ENCODE assay signal across 8 cellular contexts in genomic region chr1:159921251-159921650, GRCh38. TPM values are rescaled to one million over a fixed set of nuclear protein-coding genes. Genes with fewer than 3 reads are reported as not detected.
DNase-seq lines count a peak whose midpoint lies in the region; ATAC-seq, FAIRE-seq and TF ChIP-seq lines count a peak whose summit lies in the region.

No MANE protein-coding gene starts in this region.

- no peak overlapping the region for H4K91ac ChIP-seq in mesenchymal stem cell (ENCODE audit: low read length)

- 100% methylated on average over 1 of the region's 1 CpG for WGBS in mesenchymal stem cell
- WGBS in mesendoderm (ENCODE audit: extremely low coverage, insufficient coverage, low lambda C conversion rate), result no CpG with 5 or more reads among the region's 1 CpG

- H3K9ac ChIP-seq in mesenchymal stem cell (ENCODE audit: low read length) (peak overlapping the region; percentile 99), mesendoderm (ENCODE audit: low read length) (no peak overlapping the region)

- DNase-seq in GM12892 (ENCODE audit: insufficient read length) (peak; percentile 52), RWPE1 (ENCODE audit: low spot score) (no peak), mesenchymal stem cell (peak; percentile 37), globus pallidus (ENCODE audit: low spot score) (no peak), RCC 7860 (ENCODE audit: low spot score) (no peak), mesendoderm (no peak), anterior cingulate cortex (lab: John Stamatoyannopoulos, UW) (no peak)

- H3K4me1 ChIP-seq in mesenchymal stem cell (ENCODE audit: control insufficient read depth, insufficient read depth, low read depth, low read length) (peaks cover 54% of the 10 kb centered on the region), mesendoderm (ENCODE audit: control insufficient read depth, low read depth, low read length) (peaks cover 23% of the 10 kb centered on the region)

- H2BK5ac ChIP-seq in mesenchymal stem cell (ENCODE audit: low read depth, low read length, poor library complexity, severe bottlenecking) (no peak overlapping the region), mesendoderm (ENCODE audit: low read length) (no peak overlapping the region)

- H2BK12ac ChIP-seq in mesenchymal stem cell (ENCODE audit: low read length in 2 of 2), result no peak overlapping the region

- H2BK15ac ChIP-seq in mesenchymal stem cell (ENCODE audit: low read depth, poor library complexity, severe bottlenecking), result no peak overlapping the region
- H2BK15ac ChIP-seq in mesendoderm (replicated peaks; ENCODE audit: low read depth), result no peak overlapping the region

- H3K23ac ChIP-seq in mesenchymal stem cell (ENCODE audit: low read length in 2 of 2) (no peak overlapping the region), mesendoderm (ENCODE audit: low read length) (no peak overlapping the region)

- H3K36me3 ChIP-seq in mesenchymal stem cell (ENCODE audit: control insufficient read depth in 1 of 2, insufficient read depth in 2 of 2, low read depth in 1 of 2, low read length in 2 of 2) (peaks cover 42 to 44% of the 10 kb centered on the region in 2 experiments), mesendoderm (ENCODE audit: control insufficient read depth, insufficient read depth, low read length) (peaks cover 8% of the 10 kb centered on the region)

- peaks cover 54% of the 10 kb centered on the region for H3K79me2 ChIP-seq in mesendoderm (ENCODE audit: control insufficient read depth, insufficient read depth, low read length)

- H3K56ac ChIP-seq in mesendoderm (ENCODE audit: low read length), result no peak overlapping the region

- TF ChIP-seq POLR2A in GM12892 (IDR thresholded peaks at IDR 0.05; ENCODE audit: low read depth, low read length), result no peak; the same call in 1 of the 2 replicates

- H3K9me3 ChIP-seq in mesenchymal stem cell (ENCODE audit: control insufficient read depth, low read length), result no peaks in the 10 kb centered on the region

- peaks cover 7% of the 10 kb centered on the region for H3K79me1 ChIP-seq in mesenchymal stem cell (replicated peaks; ENCODE audit: low read length, poor library complexity, severe bottlenecking)
- H3K79me1 ChIP-seq in mesendoderm (ENCODE audit: low read length), result peaks cover 21% of the 10 kb centered on the region

- peak; percentile 24 for ATAC-seq in GM21786 (IDR thresholded peaks at IDR 0.05; ENCODE audit: unreplicated experiment)

- no peak overlapping the region for H3K4me2 ChIP-seq in mesenchymal stem cell (ENCODE audit: low read length, poor library complexity, severe bottlenecking)
- H3K4me2 ChIP-seq in mesendoderm (ENCODE audit: low read length), result no peak overlapping the region

- H2BK120ac ChIP-seq in mesenchymal stem cell (ENCODE audit: low read depth, low read length) (no peak overlapping the region), mesendoderm (ENCODE audit: low read depth, low read length) (no peak overlapping the region)

- H2AK5ac ChIP-seq in mesenchymal stem cell (ENCODE audit: low read length, severe bottlenecking) (no peak overlapping the region), mesendoderm (ENCODE audit: low read length) (no peak overlapping the region)

- H3K4ac ChIP-seq in mesenchymal stem cell (ENCODE audit: low read depth in 1 of 2, low read length in 2 of 2), result no peak overlapping the region
- H3K4ac ChIP-seq in mesendoderm (ENCODE audit: low read depth, low read length), result no peak overlapping the region

- H3K14ac ChIP-seq in mesenchymal stem cell (ENCODE audit: low read length in 2 of 2), result no peak overlapping the region

- H3K4me3 ChIP-seq in mesenchymal stem cell (ENCODE audit: insufficient read depth in 1 of 2, low read depth in 1 of 2, low read length in 2 of 2) (no peak overlapping the region), mesendoderm (ENCODE audit: low read length) (no peak overlapping the region)

- H3K27ac ChIP-seq in RWPE1 (peak overlapping the region; percentile 99), mesenchymal stem cell (ENCODE audit: low read length, poor library complexity, severe bottlenecking) (peak overlapping the region; percentile 45), mesendoderm (ENCODE audit: low read depth, low read length) (no peak overlapping the region)

- TF ChIP-seq CTCF in RWPE1 (conservative IDR thresholded peaks at IDR 0.05; ENCODE audit: low read depth), result no peak

- H3K18ac ChIP-seq in mesenchymal stem cell (ENCODE audit: low read depth in 1 of 2, low read length in 2 of 2) (no peak overlapping the region), mesendoderm (ENCODE audit: low read length) (no peak overlapping the region)

- POLR2A ChIA-PET in RWPE1 (lab: Yijun Ruan, JAX; ENCODE audit: low non-redundant PET), result no interaction called here

- H4K8ac ChIP-seq in mesenchymal stem cell (ENCODE audit: low read length) (no peak overlapping the region), mesendoderm (ENCODE audit: low read depth, low read length) (no peak overlapping the region)

- H4K5ac ChIP-seq in mesendoderm (ENCODE audit: low read length), result no peak overlapping the region

- H2AFZ ChIP-seq in mesenchymal stem cell (ENCODE audit: low read depth, low read length), result no peak overlapping the region

- FAIRE-seq in GM12892 (lab: Jason Lieb, UNC) (peak; percentile 90), RCC 7860 (lab: Jason Lieb, UNC) (no peak)

- CTCF ChIA-PET in RWPE1 (lab: Yijun Ruan, JAX), result interaction anchor here (1.6 kb wide), 1 partner anchor 86 kb away, joined by 11 read pairs; no protein-coding TSS in a partner anchor

- H3K27me3 ChIP-seq in mesenchymal stem cell (ENCODE audit: control insufficient read depth in 1 of 2, insufficient read depth in 1 of 2, low read length in 2 of 2) (no peaks in the 10 kb centered on the region), mesendoderm (ENCODE audit: insufficient read depth, low read length, poor library complexity) (no peaks in the 10 kb centered on the region)

RNA-seq across cellular contexts. Expression of gene TAGLN2, which starts 4.1 kb away (rescaled TPM):
- 500 TPM for polyA plus RNA-seq in GM12892 (2012; ENCODE audit: missing spikeins)
- 328 TPM for polyA plus RNA-seq in mesenchymal stem cell (2013, experiment 1 of 2)
- polyA plus RNA-seq in mesenchymal stem cell (2013, experiment 2 of 2), result 330 TPM
- polyA plus RNA-seq in mesendoderm (2013, experiment 1 of 2), result 155 TPM
- 159 TPM for polyA plus RNA-seq in mesendoderm (2013, experiment 2 of 2)

RNA-seq across cellular contexts. Expression of gene CFAP45, which starts 21.3 kb away (rescaled TPM):
- polyA plus RNA-seq in GM12892 (2012; ENCODE audit: missing spikeins), result 1.00 TPM
- polyA plus RNA-seq in mesenchymal stem cell (2013, experiment 1 of 2), result 0.86 TPM
- 0.71 TPM for polyA plus RNA-seq in mesenchymal stem cell (2013, experiment 2 of 2)
- 0.51 TPM for polyA plus RNA-seq in mesendoderm (2013, experiment 1 of 2)
- polyA plus RNA-seq in mesendoderm (2013, experiment 2 of 2), result 0.60 TPM

RNA-seq across cellular contexts. Expression of gene IGSF9, which starts 24.2 kb away (rescaled TPM):
- polyA plus RNA-seq in GM12892 (2012; ENCODE audit: missing spikeins), result not detected
- polyA plus RNA-seq in mesenchymal stem cell (2013, experiment 1 of 2), result 0.03 TPM
- 0.03 TPM for polyA plus RNA-seq in mesenchymal stem cell (2013, experiment 2 of 2)
- 10.4 TPM for polyA plus RNA-seq in mesendoderm (2013, experiment 1 of 2)
- 10.1 TPM for polyA plus RNA-seq in mesendoderm (2013, experiment 2 of 2)

RNA-seq across cellular contexts. Expression of gene SLAMF9, which starts 32.8 kb away (rescaled TPM):
- polyA plus RNA-seq in GM12892 (2012; ENCODE audit: missing spikeins), result not detected
- polyA plus RNA-seq in mesenchymal stem cell (2013, experiment 1 of 2), result not detected
- not detected for polyA plus RNA-seq in mesenchymal stem cell (2013, experiment 2 of 2)
- polyA plus RNA-seq in mesendoderm (2013, experiment 1 of 2), result 0.07 TPM
- polyA plus RNA-seq in mesendoderm (2013, experiment 2 of 2), result not detected

RNA-seq across cellular contexts. Expression of gene VSIG8, which starts 58.8 kb away (rescaled TPM):
- not detected for polyA plus RNA-seq in GM12892 (2012; ENCODE audit: missing spikeins)
- polyA plus RNA-seq in mesenchymal stem cell (2013, experiment 1 of 2), result not detected
- polyA plus RNA-seq in mesenchymal stem cell (2013, experiment 2 of 2), result not detected
- not detected for polyA plus RNA-seq in mesendoderm (2013, experiment 1 of 2)
- polyA plus RNA-seq in mesendoderm (2013, experiment 2 of 2), result not detected

Comparison
In these comparisons a context has a peak if more than half of its experiments do, and no peak if none do; other contexts are left out.
1. DNase-seq: peak in GM12892 (single experiment) and mesenchymal stem cell (single experiment); none in RWPE1 (single experiment), globus pallidus (single experiment), RCC 7860 (single experiment), mesendoderm (single experiment) and anterior cingulate cortex (0 of 58).